In genomic region chr4:6771229-6771671, GRCh38 we compare ENCODE assay signal across 15 cellular contexts. TPM values are rescaled to one million over a fixed set of nuclear protein-coding genes. Genes with fewer than 3 reads are reported as not detected.
DNase-seq lines count a peak whose midpoint lies in the region; ATAC-seq and TF ChIP-seq lines count a peak whose summit lies in the region.
"Had no signal": no experiment of that assay in that cellular context is flagged by ENCODE, and none has a peak within 500 bp of the region (broad histone marks: within the 10 kb centered on the region; RNA-seq: fewer than 3 reads in every experiment).

No MANE protein-coding gene starts in this region.

- no peak overlapping the region for H3K4me3 Mint-ChIP-seq in mesothelial cell of epicardium
- H3K4me3 Mint-ChIP-seq: central memory CD8-positive, alpha-beta T cell had no signal

- H3K36me3 ChIP-seq in Peyer's patch, result no peaks in the 10 kb centered on the region
- H3K36me3 ChIP-seq in gastroesophageal sphincter, result no peaks in the 10 kb centered on the region
- H3K36me3 ChIP-seq: prostate gland, stomach had no signal

- ATAC-seq in gastroesophageal sphincter, result peak; percentile 64
- ATAC-seq: foreskin keratinocyte, Panc1 had no signal

- peaks cover 0 to 69% (median 10%) of the 10 kb centered on the region in 4 donors for H3K4me1 ChIP-seq in Peyer's patch
- H3K4me1 ChIP-seq in gastroesophageal sphincter, result peaks cover 0 to 49% (median 0%) of the 10 kb centered on the region in 3 donors
- H3K4me1 ChIP-seq: prostate gland had no signal

- WGBS in gastroesophageal sphincter (ENCODE audit: low coverage in 1 of 2), 2 donors, result no CpG with 5 or more reads among the region's 8 CpGs

- H3K4me3 ChIP-seq in Peyer's patch, result no peak overlapping the region
- no peak overlapping the region for H3K4me3 ChIP-seq in gastroesophageal sphincter
- H3K4me3 ChIP-seq: prostate gland, stomach had no signal

- peaks cover 18% of the 10 kb centered on the region for H3K27me3 Mint-ChIP-seq in mesothelial cell of epicardium (ENCODE audit: low read depth)
- H3K27me3 Mint-ChIP-seq: central memory CD8-positive, alpha-beta T cell had no signal

- H3K36me3 Mint-ChIP-seq in mesothelial cell of epicardium, result no peaks in the 10 kb centered on the region

- no peak for TF ChIP-seq EP300 in gastroesophageal sphincter (IDR thresholded peaks at IDR 0.05)

- DNase-seq in Peyer's patch (peak in 2 of 3 donors; percentile 39 to 44), mesothelial cell of epicardium (ENCODE audit: low spot score in 2 of 2, unreplicated experiment in 2 of 2) (no peak), ureter (ENCODE audit: low spot score) (peak; percentile 71), GM19240 (ENCODE audit: insufficient read length, low spot score) (no peak), GF-D8 (lab: John Stamatoyannopoulos, UW) (no peak), NCI-H2029 (lab: John Stamatoyannopoulos, UW) (no peak)
- DNase-seq: activated naive CD4-positive, alpha-beta T cell treated with Interleukin-2 at 50 U/mL for 16 hours; foreskin keratinocyte; NCI-H345; stomach; T1000 had no signal

- TF ChIP-seq CTCF in Peyer's patch (IDR thresholded peaks at IDR 0.05) (no peak), gastroesophageal sphincter (IDR thresholded peaks at IDR 0.05) (no peak), mesothelial cell of epicardium (IDR thresholded peaks at IDR 0.05; ENCODE audit: unreplicated experiment) (no peak)

- H3K27ac ChIP-seq in Peyer's patch (no peak overlapping the region), gastroesophageal sphincter (peak overlapping the region in 3 of 4 donors; percentile 18 to 64 (median 48))
- H3K27ac ChIP-seq: foreskin keratinocyte, stomach had no signal

- H3K27ac Mint-ChIP-seq in mesothelial cell of epicardium, result peak overlapping the region; percentile 27

- H3K9me3 Mint-ChIP-seq in mesothelial cell of epicardium, result no peaks in the 10 kb centered on the region
- H3K9me3 Mint-ChIP-seq: central memory CD8-positive, alpha-beta T cell had no signal

- H3K9me3 ChIP-seq in Peyer's patch (no peaks in the 10 kb centered on the region), gastroesophageal sphincter (no peaks in the 10 kb centered on the region)
- H3K9me3 ChIP-seq: prostate gland, stomach had no signal

- H3K27me3 ChIP-seq in Peyer's patch, result no peaks in the 10 kb centered on the region
- peaks cover 5% of the 10 kb centered on the region for H3K27me3 ChIP-seq in gastroesophageal sphincter

- H3K4me1 Mint-ChIP-seq in mesothelial cell of epicardium, result peaks cover 27% of the 10 kb centered on the region
- H3K4me1 Mint-ChIP-seq: central memory CD8-positive, alpha-beta T cell had no signal

- TF ChIP-seq POLR2A in Peyer's patch (IDR thresholded peaks at IDR 0.05) (no peak), gastroesophageal sphincter (IDR thresholded peaks at IDR 0.05) (no peak)

RNA-seq across cellular contexts. Expression of gene KIAA0232, which starts 11.3 kb away (rescaled TPM):
- total RNA-seq in Peyer's patch (10 to 100 TPM; 19.8 to 73.6 (median 49.5) TPM), gastroesophageal sphincter (10 to 100 TPM; 39.4 to 66.6 (median 47.1) TPM), mesothelial cell of epicardium (36.5 to 39.6 TPM (median 37.8 TPM) in 3 replicates), ureter (40.4 TPM)

RNA-seq across cellular contexts. Expression of gene BLOC1S4, which starts 55.3 kb away (rescaled TPM):
- 10 to 100 TPM; 20.0 to 20.6 (median 20.2) TPM for total RNA-seq in Peyer's patch
- 10 to 100 TPM; 10.1 to 20.7 (median 18.7) TPM for total RNA-seq in gastroesophageal sphincter
- total RNA-seq in mesothelial cell of epicardium, result 17.0 to 18.1 TPM (median 18.0 TPM) in 3 replicates
- total RNA-seq in ureter, result 14.6 TPM

Comparison
In these comparisons a context has a peak if more than half of its experiments do, and no peak if none do; other contexts are left out.
1. DNase-seq: peak in Peyer's patch (2 of 3) and ureter (single experiment); none in mesothelial cell of epicardium (0 of 2), GM19240 (single experiment), GF-D8 (single experiment) and NCI-H2029 (single experiment).
2. H3K27ac ChIP-seq: peak in gastroesophageal sphincter (3 of 4); none in Peyer's patch (0 of 4).